ENCODE assay signal across 1 cellular context in the genomic region with DNA sequence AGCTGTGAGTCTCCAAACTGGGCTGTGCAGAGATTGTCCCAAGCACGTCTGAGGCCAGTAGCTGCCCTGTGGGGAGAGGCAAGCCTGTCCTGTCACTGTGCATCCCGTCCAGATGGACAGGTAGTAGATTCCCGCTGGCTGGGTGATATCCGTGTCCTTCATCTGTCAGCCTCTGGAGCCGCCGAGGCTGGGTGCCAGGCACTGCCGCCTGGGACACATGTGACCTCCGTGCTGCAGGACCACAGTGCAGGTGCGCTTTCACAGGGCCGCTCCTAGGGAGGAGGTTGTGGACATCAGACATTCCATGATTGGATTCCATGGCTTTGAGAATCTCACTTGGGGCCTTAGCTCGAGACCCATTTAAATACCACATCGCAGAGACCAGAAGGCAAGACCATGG.
TF ChIP-seq lines count a peak whose summit lies in the region.

No MANE protein-coding gene starts in this region.

TF ChIP-seq in GM12878, 131 proteins besides CTCF, POLR2A, EP300 and RAD21:
- no peak for TF ChIP-seq MTA2 (IDR thresholded peaks at IDR 0.05; ENCODE audit: low read depth)
- 0 out of 2 replicates have a peak, but pooled peaks have one; percentile 10 for TF ChIP-seq POLR2AphosphoS2 (IDR thresholded peaks at IDR 0.05; ENCODE audit: low read depth, low read length)
- no peak for TF ChIP-seq SIX5 (IDR thresholded peaks at IDR 0.05; ENCODE audit: low read depth, low read length, severe bottlenecking)
